In the genomic region with DNA sequence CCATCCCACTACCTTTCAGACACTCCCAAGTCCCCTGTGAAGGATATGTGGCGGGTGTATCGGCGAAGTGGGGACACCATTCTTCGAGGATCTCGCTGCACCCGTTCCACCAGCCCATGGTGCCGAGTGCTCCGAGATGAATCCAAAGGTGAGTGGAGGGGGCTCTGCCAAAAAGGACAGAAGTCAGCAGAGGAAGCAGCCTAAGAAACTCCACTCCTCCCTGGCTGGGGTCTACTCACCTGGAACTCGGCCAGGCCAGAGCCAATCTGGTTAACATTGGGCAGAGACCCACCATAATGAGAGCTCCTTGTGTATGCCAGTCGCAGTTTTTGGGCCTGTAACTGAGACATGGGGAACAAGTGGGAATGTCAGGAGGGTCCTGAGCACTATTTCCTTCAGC, we compare ENCODE assay signal across 29 cellular contexts. TPM values are rescaled to one million over a fixed set of nuclear protein-coding genes. Genes with fewer than 3 reads are reported as not detected.
DNase-seq lines count a peak whose midpoint lies in the region; ATAC-seq and TF ChIP-seq lines count a peak whose summit lies in the region.
"Had no signal": no experiment of that assay in that cellular context is flagged by ENCODE, and none has a peak within 500 bp of the region (broad histone marks: within the 10 kb centered on the region; RNA-seq: fewer than 3 reads in every experiment).

No MANE protein-coding gene starts in this region.

- ATAC-seq in activated CD8-positive, alpha-beta T cell treated with anti-CD3 and anti-CD28 coated beads for 36 hours, result no peak
- no peak for ATAC-seq in effector memory CD8-positive, alpha-beta T cell (replicated peaks)
- no peak for ATAC-seq in activated CD4-positive, CD25-positive, alpha-beta regulatory T cell treated with anti-CD3 and anti-CD28 coated beads, Interleukin-2, amount 50 U/mL, for 24 hours
- ATAC-seq: left lung, PC-3, psoas muscle, SK-N-SH treated with all-trans-retinoic acid at 6 μM for 48 hours, upper lobe of right lung had no signal

- intact Hi-C loops in activated CD4-positive, alpha-beta memory T cell treated with anti-CD3 and anti-CD28 coated beads for 36 hours (cut with micrococcal nuclease), result loop anchor here (5.0 kb wide), 1 partner anchor 323 kb away; the partner anchor contains the start of gene CHTOP
- intact Hi-C loops in activated CD8-positive, alpha-beta T cell treated with anti-CD3 and anti-CD28 coated beads for 36 hours (cut with micrococcal nuclease), result no loop called here

- no peak for TF ChIP-seq CTCF in activated CD8-positive, alpha-beta T cell treated with anti-CD3 and anti-CD28 coated beads for 36 hours (IDR thresholded peaks at IDR 0.05)
- no peak for TF ChIP-seq CTCF in neural progenitor cell (IDR thresholded peaks at IDR 0.05)

- no peaks in the 10 kb centered on the region for H3K36me3 ChIP-seq in neural progenitor cell

- H3K4me3 Mint-ChIP-seq in activated CD4-positive, alpha-beta memory T cell treated with anti-CD3 and anti-CD28 coated beads for 36 hours, result no peak overlapping the region
- no peak overlapping the region for H3K4me3 Mint-ChIP-seq in activated CD4-positive, alpha-beta memory T cell treated with anti-CD3 and anti-CD28 coated beads, Interleukin-2, amount 10 ng/mL, durations not matched to agents 7 days and 5 days
- H3K4me3 Mint-ChIP-seq in activated CD8-positive, alpha-beta T cell treated with anti-CD3 and anti-CD28 coated beads for 36 hours, result no peak overlapping the region
- peak overlapping the region in 1 of 2 donors; percentile 35 for H3K4me3 Mint-ChIP-seq in effector memory CD8-positive, alpha-beta T cell
- no peak overlapping the region for H3K4me3 Mint-ChIP-seq in neural progenitor cell

- no peak overlapping the region for H3K4me2 ChIP-seq in neural progenitor cell

- no peak overlapping the region for H3K27ac ChIP-seq in neural progenitor cell
- H3K27ac ChIP-seq: ascending aorta, coronary artery, left lung, psoas muscle, upper lobe of right lung had no signal

- H2AFZ ChIP-seq in neural progenitor cell (replicated peaks), result no peak overlapping the region

- POLR2A ChIA-PET in activated CD4-positive, alpha-beta memory T cell treated with anti-CD3 and anti-CD28 coated beads for 36 hours (lab: Charles Lee), result interaction anchor here (3.3 kb wide), 1 partner anchor 9 kb away, joined by 21 read pairs; the partner anchor contains the start of gene DENND4B
- POLR2A ChIA-PET in activated CD4-positive, alpha-beta memory T cell treated with anti-CD3 and anti-CD28 coated beads, Interleukin-2, amount 10 ng/mL, durations not matched to agents 7 days and 5 days (lab: Charles Lee), result interaction anchor here (0.7 to 7.3 kb wide), 4 partner anchors 8 to 35 kb away, joined by 3 to 112 read pairs (median 44); partner anchors contain the start of genes CREB3L4, DENND4B and SLC39A1
- POLR2A ChIA-PET in activated CD8-positive, alpha-beta T cell treated with anti-CD3 and anti-CD28 coated beads for 36 hours (lab: Charles Lee), result interaction anchor here (0.6 to 7.3 kb wide), 6 partner anchors 9 to 31 kb away, joined by 3 to 62 read pairs (median 22); partner anchors contain the start of genes CREB3L4, DENND4B, JTB and RAB13

- peak overlapping the region; percentile 20 for H3K9ac ChIP-seq in neural progenitor cell

- H3K27me3 Mint-ChIP-seq in activated CD4-positive, alpha-beta memory T cell treated with anti-CD3 and anti-CD28 coated beads for 36 hours, result no peaks in the 10 kb centered on the region
- no peaks in the 10 kb centered on the region for H3K27me3 Mint-ChIP-seq in activated CD4-positive, alpha-beta memory T cell treated with anti-CD3 and anti-CD28 coated beads, Interleukin-2, amount 10 ng/mL, durations not matched to agents 7 days and 5 days
- no peaks in the 10 kb centered on the region for H3K27me3 Mint-ChIP-seq in activated CD8-positive, alpha-beta T cell treated with anti-CD3 and anti-CD28 coated beads for 36 hours
- H3K27me3 Mint-ChIP-seq in effector memory CD8-positive, alpha-beta T cell, result no peaks in the 10 kb centered on the region
- H3K27me3 Mint-ChIP-seq in neural progenitor cell (ENCODE audit: insufficient read depth, low read depth), result peaks cover 10% of the 10 kb centered on the region
- H3K27me3 Mint-ChIP-seq: activated naive CD8-positive, alpha-beta T cell treated with anti-CD3 and anti-CD28 coated beads, Interleukin-2, amount 10 ng/mL, durations not matched to agents 7 days and 5 days had no signal

- peaks cover 16% of the 10 kb centered on the region for H3F3A ChIP-seq in neural progenitor cell (ENCODE audit: low read depth)

- no peaks in the 10 kb centered on the region for H3K27me3 ChIP-seq in neural progenitor cell
- H3K27me3 ChIP-seq: ascending aorta, left lung, upper lobe of right lung had no signal

- CTCF ChIA-PET in activated CD4-positive, alpha-beta memory T cell treated with anti-CD3 and anti-CD28 coated beads for 36 hours (lab: Charles Lee), result interaction anchor here (1.1 kb wide), 1 partner anchor 9 kb away, joined by 4 read pairs; the partner anchor contains the start of gene DENND4B
- CTCF ChIA-PET in activated CD4-positive, alpha-beta memory T cell treated with anti-CD3 and anti-CD28 coated beads, Interleukin-2, amount 10 ng/mL, durations not matched to agents 7 days and 5 days (lab: Charles Lee), result interaction anchor here (6.0 kb wide), 1 partner anchor 9 kb away, joined by 51 read pairs; the partner anchor contains the start of gene DENND4B
- CTCF ChIA-PET in activated CD8-positive, alpha-beta T cell treated with anti-CD3 and anti-CD28 coated beads for 36 hours (lab: Charles Lee), result interaction anchor here (1.1 to 4.8 kb wide), 4 partner anchors 9 to 32 kb away, joined by 3 to 46 read pairs (median 4); partner anchors contain the start of genes DENND4B and JTB

- H3K36me3 Mint-ChIP-seq in activated CD4-positive, alpha-beta memory T cell treated with anti-CD3 and anti-CD28 coated beads for 36 hours, result peaks cover 40% of the 10 kb centered on the region
- H3K36me3 Mint-ChIP-seq in activated CD4-positive, alpha-beta memory T cell treated with anti-CD3 and anti-CD28 coated beads, Interleukin-2, amount 10 ng/mL, durations not matched to agents 7 days and 5 days (ENCODE audit: low read depth), result peaks cover 59% of the 10 kb centered on the region
- peaks cover 33% of the 10 kb centered on the region for H3K36me3 Mint-ChIP-seq in activated CD8-positive, alpha-beta T cell treated with anti-CD3 and anti-CD28 coated beads for 36 hours (ENCODE audit: low read depth)
- H3K36me3 Mint-ChIP-seq in effector memory CD8-positive, alpha-beta T cell (ENCODE audit: insufficient read depth), result peaks cover 47% of the 10 kb centered on the region
- H3K36me3 Mint-ChIP-seq in neural progenitor cell, result peaks cover 7% of the 10 kb centered on the region

- no peak for DNase-seq in activated CD4-positive, alpha-beta memory T cell treated with anti-CD3 and anti-CD28 coated beads for 36 hours
- no peak for DNase-seq in activated CD4-positive, alpha-beta memory T cell treated with anti-CD3 and anti-CD28 coated beads, Interleukin-2, amount 10 ng/mL, durations not matched to agents 7 days and 5 days
- no peak for DNase-seq in activated CD8-positive, alpha-beta T cell treated with anti-CD3 and anti-CD28 coated beads for 36 hours
- no peak for DNase-seq in effector memory CD8-positive, alpha-beta T cell
- DNase-seq in neural progenitor cell (ENCODE audit: low spot score) (no peak), NCI-H187 treated with DMSO at 0.1 percent for 48 hours (lab: John Stamatoyannopoulos, UW) (no peak)
- no peak for DNase-seq in stimulated activated CD4-positive, alpha-beta T cell treated with anti-CD3 and anti-CD28 coated beads, Interleukin-4, amount 100 ng/mL, for 4 hours
- DNase-seq: 8988T; activated naive CD8-positive, alpha-beta T cell treated with anti-CD3 and anti-CD28 coated beads, Interleukin-2, amount 10 ng/mL, durations not matched to agents 7 days and 5 days; activated T-cell treated with anti-CD3 and anti-CD28 coated beads, Interleukin-2, amount 50 U/mL, for 48 hours; DND-41; GF-D8; Karpas-422; left lung; mesendoderm; NCI-H1417; NCI-H2029 treated with DMSO at 0.1 percent for 48 hours; NCI-H2227 treated with DMSO at 0.1 percent for 48 hours; NCI-H526 treated with DMSO at 0.1 percent for 48 hours; PC-3; psoas muscle; Right ventricle myocardium superior; stimulated activated CD4-positive, alpha-beta T cell treated with anti-CD3 and anti-CD28 coated beads, Interleukin-15, amount 100 ng/mL, for 24 hours; upper lobe of right lung had no signal

- no peaks in the 10 kb centered on the region for H3K9me3 ChIP-seq in neural progenitor cell (ENCODE audit: low read depth)
- H3K9me3 ChIP-seq: ascending aorta, HAP-1, left lung, psoas muscle, upper lobe of right lung had no signal

- peaks cover 33% of the 10 kb centered on the region for H3K4me1 Mint-ChIP-seq in activated CD4-positive, alpha-beta memory T cell treated with anti-CD3 and anti-CD28 coated beads for 36 hours (ENCODE audit: low read depth)
- H3K4me1 Mint-ChIP-seq in activated CD4-positive, alpha-beta memory T cell treated with anti-CD3 and anti-CD28 coated beads, Interleukin-2, amount 10 ng/mL, durations not matched to agents 7 days and 5 days, result peaks cover 44% of the 10 kb centered on the region
- peaks cover 38% of the 10 kb centered on the region for H3K4me1 Mint-ChIP-seq in activated CD8-positive, alpha-beta T cell treated with anti-CD3 and anti-CD28 coated beads for 36 hours (ENCODE audit: low read depth)
- H3K4me1 Mint-ChIP-seq in effector memory CD8-positive, alpha-beta T cell (ENCODE audit: low read depth in 2 of 2), result peaks cover 34 to 39% of the 10 kb centered on the region in 2 donors
- peaks cover 25% of the 10 kb centered on the region for H3K4me1 Mint-ChIP-seq in neural progenitor cell

- H3K4me1 ChIP-seq in neural progenitor cell, result peaks cover 21% of the 10 kb centered on the region

- no peak overlapping the region for H3K4me3 ChIP-seq in neural progenitor cell
- H3K4me3 ChIP-seq: ascending aorta, coronary artery, HAP-1, left lung, psoas muscle, upper lobe of right lung had no signal

- H3K27ac Mint-ChIP-seq in activated CD4-positive, alpha-beta memory T cell treated with anti-CD3 and anti-CD28 coated beads for 36 hours, result peak overlapping the region; percentile 47
- no peak overlapping the region for H3K27ac Mint-ChIP-seq in activated CD4-positive, alpha-beta memory T cell treated with anti-CD3 and anti-CD28 coated beads, Interleukin-2, amount 10 ng/mL, durations not matched to agents 7 days and 5 days
- peak overlapping the region; percentile 65 for H3K27ac Mint-ChIP-seq in activated CD8-positive, alpha-beta T cell treated with anti-CD3 and anti-CD28 coated beads for 36 hours
- H3K27ac Mint-ChIP-seq in effector memory CD8-positive, alpha-beta T cell, result peak overlapping the region; percentile 83 to 92
- no peak overlapping the region for H3K27ac Mint-ChIP-seq in neural progenitor cell

- peaks cover 51% of the 10 kb centered on the region for H3K79me2 ChIP-seq in neural progenitor cell (ENCODE audit: low read depth)

- H4K20me1 ChIP-seq in neural progenitor cell (ENCODE audit: low read depth), result peaks cover 44% of the 10 kb centered on the region

- H3K9me3 Mint-ChIP-seq in activated CD4-positive, alpha-beta memory T cell treated with anti-CD3 and anti-CD28 coated beads for 36 hours, result no peaks in the 10 kb centered on the region
- H3K9me3 Mint-ChIP-seq in activated CD4-positive, alpha-beta memory T cell treated with anti-CD3 and anti-CD28 coated beads, Interleukin-2, amount 10 ng/mL, durations not matched to agents 7 days and 5 days, result no peaks in the 10 kb centered on the region
- H3K9me3 Mint-ChIP-seq in activated CD8-positive, alpha-beta T cell treated with anti-CD3 and anti-CD28 coated beads for 36 hours, result no peaks in the 10 kb centered on the region
- H3K9me3 Mint-ChIP-seq in effector memory CD8-positive, alpha-beta T cell, result no peaks in the 10 kb centered on the region
- H3K9me3 Mint-ChIP-seq in neural progenitor cell, result no peaks in the 10 kb centered on the region
- H3K9me3 Mint-ChIP-seq: activated naive CD8-positive, alpha-beta T cell treated with anti-CD3 and anti-CD28 coated beads, Interleukin-2, amount 10 ng/mL, durations not matched to agents 7 days and 5 days had no signal

RNA-seq across cellular contexts. Expression of gene CRTC2, which starts 3.6 kb away (rescaled TPM):
- total RNA-seq in activated CD4-positive, alpha-beta memory T cell treated with anti-CD3 and anti-CD28 coated beads for 36 hours, result 10 to 100 TPM; 60.8 to 78.0 TPM
- 100 to 1,000 TPM; 107 TPM for total RNA-seq in activated CD4-positive, alpha-beta memory T cell treated with anti-CD3 and anti-CD28 coated beads, Interleukin-2, amount 10 ng/mL, durations not matched to agents 7 days and 5 days
- total RNA-seq in activated CD8-positive, alpha-beta T cell treated with anti-CD3 and anti-CD28 coated beads for 36 hours, result 10 to 100 TPM; 67.3 to 71.8 TPM
- 6.7 and 14.2 TPM in 2 replicates for total RNA-seq in neural progenitor cell (ENCODE audit: low replicate concordance)

RNA-seq across cellular contexts. Expression of gene DENND4B, which starts 8.3 kb away (rescaled TPM):
- 100 to 1,000 TPM in 1 of 2 experiments, 10 to 100 TPM in 1; 98.1 to 108 TPM for total RNA-seq in activated CD4-positive, alpha-beta memory T cell treated with anti-CD3 and anti-CD28 coated beads for 36 hours
- total RNA-seq in activated CD4-positive, alpha-beta memory T cell treated with anti-CD3 and anti-CD28 coated beads, Interleukin-2, amount 10 ng/mL, durations not matched to agents 7 days and 5 days, result 100 to 1,000 TPM; 159 to 166 TPM
- total RNA-seq in activated CD8-positive, alpha-beta T cell treated with anti-CD3 and anti-CD28 coated beads for 36 hours, result 100 to 1,000 TPM; 102 to 107 TPM
- 2.7 and 11.6 TPM in 2 replicates for total RNA-seq in neural progenitor cell (ENCODE audit: low replicate concordance)

RNA-seq across cellular contexts. Expression of gene SLC39A1, which starts 8.5 kb away (rescaled TPM):
- 10 to 100 TPM; 67.0 to 68.7 TPM for total RNA-seq in activated CD4-positive, alpha-beta memory T cell treated with anti-CD3 and anti-CD28 coated beads for 36 hours
- 10 to 100 TPM; 42.5 to 42.6 TPM for total RNA-seq in activated CD4-positive, alpha-beta memory T cell treated with anti-CD3 and anti-CD28 coated beads, Interleukin-2, amount 10 ng/mL, durations not matched to agents 7 days and 5 days
- 10 to 100 TPM; 40.3 to 42.2 TPM for total RNA-seq in activated CD8-positive, alpha-beta T cell treated with anti-CD3 and anti-CD28 coated beads for 36 hours
- 73.2 and 131 TPM in 2 replicates for total RNA-seq in neural progenitor cell (ENCODE audit: low replicate concordance)

RNA-seq across cellular contexts. Expression of gene CREB3L4, which starts 12.9 kb away (rescaled TPM):
- total RNA-seq in activated CD4-positive, alpha-beta memory T cell treated with anti-CD3 and anti-CD28 coated beads for 36 hours, result 1 to 10 TPM; 8.5 to 8.7 TPM
- 1 to 10 TPM; 7.0 to 8.4 TPM for total RNA-seq in activated CD4-positive, alpha-beta memory T cell treated with anti-CD3 and anti-CD28 coated beads, Interleukin-2, amount 10 ng/mL, durations not matched to agents 7 days and 5 days
- 1 to 10 TPM; 8.3 to 8.8 TPM for total RNA-seq in activated CD8-positive, alpha-beta T cell treated with anti-CD3 and anti-CD28 coated beads for 36 hours
- total RNA-seq in neural progenitor cell (ENCODE audit: low replicate concordance), result 33.8 and 39.7 TPM in 2 replicates

RNA-seq across cellular contexts. Expression of gene JTB, which starts 22.6 kb away (rescaled TPM):
- total RNA-seq in activated CD4-positive, alpha-beta memory T cell treated with anti-CD3 and anti-CD28 coated beads for 36 hours, result 100 to 1,000 TPM; 134 to 136 TPM
- total RNA-seq in activated CD4-positive, alpha-beta memory T cell treated with anti-CD3 and anti-CD28 coated beads, Interleukin-2, amount 10 ng/mL, durations not matched to agents 7 days and 5 days, result 100 to 1,000 TPM; 120 to 127 TPM
- total RNA-seq in activated CD8-positive, alpha-beta T cell treated with anti-CD3 and anti-CD28 coated beads for 36 hours, result 100 to 1,000 TPM; 151 to 153 TPM
- total RNA-seq in neural progenitor cell (ENCODE audit: low replicate concordance), result 47.7 and 94.7 TPM in 2 replicates

Comparison
In these comparisons a context has a peak if more than half of its experiments do, and no peak if none do; other contexts are left out.
1. H3K27ac Mint-ChIP-seq: peak in activated CD4-positive, alpha-beta memory T cell treated with anti-CD3 and anti-CD28 coated beads for 36 hours (single experiment), activated CD8-positive, alpha-beta T cell treated with anti-CD3 and anti-CD28 coated beads for 36 hours (single experiment) and effector memory CD8-positive, alpha-beta T cell (2 of 2); none in activated CD4-positive, alpha-beta memory T cell treated with anti-CD3 and anti-CD28 coated beads, Interleukin-2, amount 10 ng/mL, durations not matched to agents 7 days and 5 days (single experiment) and neural progenitor cell (single experiment).